Comparison of ENCODE assay signal across 10 cellular contexts in genomic region chr16:14436410-14436955, GRCh38.
DNase-seq lines count a peak whose midpoint lies in the region; ATAC-seq lines count a peak whose summit lies in the region.
"Had no signal": no experiment of that assay in that cellular context is flagged by ENCODE, and none has a peak within 500 bp of the region (broad histone marks: within the 10 kb centered on the region; RNA-seq: fewer than 3 reads in every experiment).

No MANE protein-coding gene starts in this region.

- peaks cover 12 to 43% (median 20%) of the 10 kb centered on the region in 3 donors for H3K36me3 Mint-ChIP-seq in CD8-positive, alpha-beta memory T cell
- peaks cover 19% of the 10 kb centered on the region for H3K36me3 Mint-ChIP-seq in activated T-cell treated with anti-CD3 and anti-CD28 coated beads, Interleukin-2, amount 50 U/mL, for 4 hours (ENCODE audit: insufficient read depth)

- H3K4me2 ChIP-seq in trophoblast cell (ENCODE audit: low read length) = no peak overlapping the region

- H2BK12ac ChIP-seq in trophoblast cell (ENCODE audit: low read length) = no peak overlapping the region

- peak overlapping the region; percentile 36 to 89 (median 79) for H3K27ac Mint-ChIP-seq in CD8-positive, alpha-beta memory T cell

- no peak overlapping the region for H3K4ac ChIP-seq in trophoblast cell (ENCODE audit: low read depth, low read length)

- no peak overlapping the region for H2BK120ac ChIP-seq in trophoblast cell (ENCODE audit: insufficient read depth, low read length, poor library complexity)

- no peaks in the 10 kb centered on the region for H3K79me2 ChIP-seq in trophoblast cell (ENCODE audit: control insufficient read depth, insufficient read depth, low read length, poor library complexity)

- no CpG with 5 or more reads among the region's 13 CpGs for WGBS in trophoblast cell (ENCODE audit: extremely low coverage, insufficient coverage, insufficient read length)

- peak overlapping the region; percentile 53 to 83 (median 68) for H3K4me3 Mint-ChIP-seq in CD8-positive, alpha-beta memory T cell
- H3K4me3 Mint-ChIP-seq in activated T-cell treated with anti-CD3 and anti-CD28 coated beads, Interleukin-2, amount 50 U/mL, for 4 hours = peak overlapping the region; percentile 29

- H3K18ac ChIP-seq in trophoblast cell (ENCODE audit: low read length) = no peak overlapping the region

- H3K36me3 ChIP-seq in CD8-positive, alpha-beta memory T cell (ENCODE audit: insufficient read depth, low read length) = no peaks in the 10 kb centered on the region
- H3K36me3 ChIP-seq in trophoblast cell (ENCODE audit: control insufficient read depth in 1 of 2, insufficient read depth in 2 of 2, low read length in 2 of 2) = peaks cover 3 to 6% of the 10 kb centered on the region in 2 experiments

- no peak overlapping the region for H3K27ac ChIP-seq in CD8-positive, alpha-beta memory T cell (ENCODE audit: low read depth, low read length)
- H3K27ac ChIP-seq in trophoblast cell (ENCODE audit: low read depth, low read length) = no peak overlapping the region

- peak; percentile 58 to 65 for ATAC-seq in activated T-cell treated with anti-CD3 and anti-CD28 coated beads, Interleukin-2, amount 50 U/mL, for 4 hours
- ATAC-seq in GM18909 (IDR thresholded peaks at IDR 0.05; ENCODE audit: poor library complexity, unreplicated experiment) = no peak

- H2BK5ac ChIP-seq in trophoblast cell (ENCODE audit: low read depth, low read length, poor library complexity) = no peak overlapping the region

- no peak overlapping the region for H3K14ac ChIP-seq in trophoblast cell (ENCODE audit: low read length)

- no peaks in the 10 kb centered on the region for H3K27me3 ChIP-seq in CD8-positive, alpha-beta memory T cell (ENCODE audit: insufficient read depth, low read length, poor library complexity, severe bottlenecking)
- no peaks in the 10 kb centered on the region for H3K27me3 ChIP-seq in trophoblast cell (ENCODE audit: insufficient read depth, low read length)

- peak; percentile 37 for DNase-seq in A172 (ENCODE audit: low spot score)
- peak in 4 of 5 donors; percentile 3 to 55 (median 54) for DNase-seq in CD8-positive, alpha-beta memory T cell
- DNase-seq in activated T-cell treated with anti-CD3 and anti-CD28 coated beads, Interleukin-2, amount 50 U/mL, for 4 hours = no peak
- DNase-seq in myocyte (ENCODE audit: low read depth) = peak; percentile 87
- DNase-seq in iPS-NIHi11 (ENCODE audit: low spot score) = no peak
- DNase-seq in NCI-H146 (lab: John Stamatoyannopoulos, UW) = no peak
- no peak for DNase-seq in trophoblast cell
- DNase-seq: NCI-H1417 treated with DMSO at 0.1 percent for 48 hours, NCI-H82 had no signal

- peaks cover 35 to 37% (median 37%) of the 10 kb centered on the region in 3 donors for H3K4me1 Mint-ChIP-seq in CD8-positive, alpha-beta memory T cell
- peaks cover 30% of the 10 kb centered on the region for H3K4me1 Mint-ChIP-seq in activated T-cell treated with anti-CD3 and anti-CD28 coated beads, Interleukin-2, amount 50 U/mL, for 4 hours (ENCODE audit: low read depth)

- H3K4me1 ChIP-seq in CD8-positive, alpha-beta memory T cell (ENCODE audit: insufficient read depth, low read length) = peaks cover 26% of the 10 kb centered on the region
- H3K4me1 ChIP-seq in trophoblast cell (ENCODE audit: control insufficient read depth in 1 of 2, insufficient read depth in 2 of 2, low read length in 2 of 2) = no peaks in the 10 kb centered on the region

- no peak overlapping the region for H3K9ac ChIP-seq in trophoblast cell (ENCODE audit: low read length)

- no peak overlapping the region for H2AK5ac ChIP-seq in trophoblast cell (ENCODE audit: low read length)

- no peak overlapping the region for H2AFZ ChIP-seq in trophoblast cell (ENCODE audit: insufficient read depth, low read length, poor library complexity)

- H3K9me3 Mint-ChIP-seq in CD8-positive, alpha-beta memory T cell = no peaks in the 10 kb centered on the region
- H3K9me3 Mint-ChIP-seq in activated T-cell treated with anti-CD3 and anti-CD28 coated beads, Interleukin-2, amount 50 U/mL, for 4 hours = no peaks in the 10 kb centered on the region

- no peak overlapping the region for H3K4me3 ChIP-seq in CD8-positive, alpha-beta memory T cell (ENCODE audit: low read length)
- no peak overlapping the region for H3K4me3 ChIP-seq in trophoblast cell (ENCODE audit: low read depth, low read length)

- H3K9me3 ChIP-seq in CD8-positive, alpha-beta memory T cell (ENCODE audit: low read length) = no peaks in the 10 kb centered on the region
- no peaks in the 10 kb centered on the region for H3K9me3 ChIP-seq in trophoblast cell (ENCODE audit: insufficient read depth, low read depth, low read length)

- POLR2A ChIA-PET in CD8-positive, alpha-beta memory T cell (lab: Charles Lee) = no interaction called here

- no peak overlapping the region for H3K23ac ChIP-seq in trophoblast cell (ENCODE audit: low read length)

- H3K79me1 ChIP-seq in trophoblast cell (ENCODE audit: low read length) = no peaks in the 10 kb centered on the region

- CTCF ChIA-PET in CD8-positive, alpha-beta memory T cell (lab: Charles Lee) = no interaction called here

- no peak overlapping the region for H4K91ac ChIP-seq in trophoblast cell (ENCODE audit: low read depth, low read length)

- H4K8ac ChIP-seq in trophoblast cell (ENCODE audit: low read depth, low read length) = no peak overlapping the region

- H3K27me3 Mint-ChIP-seq in CD8-positive, alpha-beta memory T cell = no peaks in the 10 kb centered on the region
- no peaks in the 10 kb centered on the region for H3K27me3 Mint-ChIP-seq in activated T-cell treated with anti-CD3 and anti-CD28 coated beads, Interleukin-2, amount 50 U/mL, for 4 hours (ENCODE audit: low read depth)

- no peak overlapping the region for H4K12ac ChIP-seq in trophoblast cell (ENCODE audit: low read depth, low read length)

Comparison
In these comparisons a context has a peak if more than half of its experiments do, and no peak if none do; other contexts are left out.
1. DNase-seq: peak in A172 (single experiment), CD8-positive, alpha-beta memory T cell (4 of 5) and myocyte (single experiment); none in activated T-cell treated with anti-CD3 and anti-CD28 coated beads, Interleukin-2, amount 50 U/mL, for 4 hours (single experiment), iPS-NIHi11 (single experiment), NCI-H146 (single experiment) and trophoblast cell (0 of 2).